Comparison of ENCODE assay signal across 8 cellular contexts in the genomic region with DNA sequence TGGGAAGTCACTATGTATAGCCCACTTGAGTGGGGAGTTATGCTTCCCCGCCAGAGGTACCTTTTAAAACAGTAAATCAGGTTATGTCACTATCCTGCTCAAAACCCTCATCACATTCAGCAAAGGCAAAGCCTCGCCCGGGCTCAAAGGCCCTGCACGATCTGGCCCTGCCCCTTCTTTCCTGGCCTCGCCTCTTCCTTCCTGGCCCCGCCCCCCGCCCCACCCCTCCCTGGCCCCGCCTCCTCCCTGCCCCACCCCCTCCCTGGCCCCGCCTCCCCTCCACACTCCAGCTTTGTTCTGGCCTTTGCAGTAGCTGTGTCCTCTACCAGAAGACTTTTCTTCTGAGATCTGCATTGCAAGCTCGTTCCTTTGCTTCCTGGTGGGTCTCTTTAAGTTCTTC. TPM values are rescaled to one million over a fixed set of nuclear protein-coding genes. Genes with fewer than 3 reads are reported as not detected.
DNase-seq lines count a peak whose midpoint lies in the region; TF ChIP-seq lines count a peak whose summit lies in the region.

No MANE protein-coding gene starts in this region.

- no peak overlapping the region for H3K18ac ChIP-seq in mesendoderm (ENCODE audit: low read length)

- intact Hi-C loops in prostate gland (cut with DNase I), result no loop called here

- CTCF ChIA-PET in activated naive CD4-positive, alpha-beta T cell treated with anti-CD3 and anti-CD28 coated beads, Interleukin-2, amount 10 ng/mL, durations not matched to agents 7 days and 5 days (lab: Charles Lee), result no interaction called here

- DNase-seq in GM13977 (ENCODE audit: low spot score) (peak; percentile 88), NOMO-1 (lab: John Stamatoyannopoulos, UW; ENCODE audit: unreplicated experiment in 2 of 2) (peak; percentile 34 to 43), mesendoderm (peak; percentile 59), brain microvascular endothelial cell (no peak), activated gamma-delta T cell (lab: John Stamatoyannopoulos, UW) (no peak), H4 (ENCODE audit: low spot score) (no peak), prostate gland (ENCODE audit: low spot score) (no peak)
- peak; percentile 59 for DNase-seq in activated naive CD4-positive, alpha-beta T cell treated with anti-CD3 and anti-CD28 coated beads, Interleukin-2, amount 10 ng/mL, durations not matched to agents 7 days and 5 days

- H3K27me3 ChIP-seq in mesendoderm (ENCODE audit: insufficient read depth, low read length, poor library complexity) (no peaks in the 10 kb centered on the region), brain microvascular endothelial cell (replicated peaks) (no peaks in the 10 kb centered on the region), prostate gland (replicated peaks; ENCODE audit: insufficient read depth) (no peaks in the 10 kb centered on the region)

- no peak overlapping the region for H3K23ac ChIP-seq in mesendoderm (ENCODE audit: low read length)

- no peak overlapping the region for H2AK5ac ChIP-seq in mesendoderm (ENCODE audit: low read length)

- H3K27ac ChIP-seq in mesendoderm (ENCODE audit: low read depth, low read length) (no peak overlapping the region), brain microvascular endothelial cell (no peak overlapping the region), prostate gland (no peak overlapping the region)

- H3K4me1 ChIP-seq in mesendoderm (ENCODE audit: control insufficient read depth, low read depth, low read length) (no peaks in the 10 kb centered on the region), prostate gland (replicated peaks) (no peaks in the 10 kb centered on the region)

- peaks cover 38% of the 10 kb centered on the region for H3K27me3 Mint-ChIP-seq in activated naive CD4-positive, alpha-beta T cell treated with anti-CD3 and anti-CD28 coated beads, Interleukin-2, amount 10 ng/mL, durations not matched to agents 7 days and 5 days

- H3K56ac ChIP-seq in mesendoderm (ENCODE audit: low read length), result peak overlapping the region; percentile 5

- no peak for TF ChIP-seq POLR2A in prostate gland (IDR thresholded peaks at IDR 0.05)

- H2BK5ac ChIP-seq in mesendoderm (ENCODE audit: low read length), result no peak overlapping the region

- no peaks in the 10 kb centered on the region for H3K9me3 Mint-ChIP-seq in activated naive CD4-positive, alpha-beta T cell treated with anti-CD3 and anti-CD28 coated beads, Interleukin-2, amount 10 ng/mL, durations not matched to agents 7 days and 5 days

- H3K36me3 ChIP-seq in mesendoderm (ENCODE audit: control insufficient read depth, insufficient read depth, low read length) (no peaks in the 10 kb centered on the region), brain microvascular endothelial cell (replicated peaks) (peaks cover 10% of the 10 kb centered on the region), prostate gland (no peaks in the 10 kb centered on the region)

- no peak overlapping the region for H3K9ac ChIP-seq in mesendoderm (ENCODE audit: low read length)

- no peak overlapping the region for H3K4ac ChIP-seq in mesendoderm (ENCODE audit: low read depth, low read length)

- H3K4me2 ChIP-seq in mesendoderm (ENCODE audit: low read length), result no peak overlapping the region

- no peak overlapping the region for H4K8ac ChIP-seq in mesendoderm (ENCODE audit: low read depth, low read length)

- H3K4me3 Mint-ChIP-seq in activated naive CD4-positive, alpha-beta T cell treated with anti-CD3 and anti-CD28 coated beads, Interleukin-2, amount 10 ng/mL, durations not matched to agents 7 days and 5 days, result no peak overlapping the region

- H3K27ac Mint-ChIP-seq in activated naive CD4-positive, alpha-beta T cell treated with anti-CD3 and anti-CD28 coated beads, Interleukin-2, amount 10 ng/mL, durations not matched to agents 7 days and 5 days, result no peak overlapping the region

- H3K79me1 ChIP-seq in mesendoderm (ENCODE audit: low read length), result no peaks in the 10 kb centered on the region

- H4K5ac ChIP-seq in mesendoderm (ENCODE audit: low read length), result no peak overlapping the region

- no peak for TF ChIP-seq CTCF in GM13977 (IDR thresholded peaks at IDR 0.05; ENCODE audit: extremely low read depth, insufficient read depth, missing control alignments)
- TF ChIP-seq CTCF in brain microvascular endothelial cell (IDR thresholded peaks at IDR 0.05; ENCODE audit: low read depth, low read length, missing control alignments), result no peak
- TF ChIP-seq CTCF in prostate gland (IDR thresholded peaks at IDR 0.05), result no peak

- WGBS in mesendoderm (ENCODE audit: extremely low coverage, insufficient coverage, low lambda C conversion rate), result no CpG with 5 or more reads among the region's 10 CpGs
- 36% methylated on average over 10 of the region's 10 CpGs for WGBS in prostate gland

- no peaks in the 10 kb centered on the region for H3K79me2 ChIP-seq in mesendoderm (ENCODE audit: control insufficient read depth, insufficient read depth, low read length)

- H2BK120ac ChIP-seq in mesendoderm (ENCODE audit: low read depth, low read length), result no peak overlapping the region

- H3K4me3 ChIP-seq in mesendoderm (ENCODE audit: low read length), result no peak overlapping the region
- no peak overlapping the region for H3K4me3 ChIP-seq in brain microvascular endothelial cell (ENCODE audit: low read depth, low read length)
- no peak overlapping the region for H3K4me3 ChIP-seq in prostate gland

- in situ Hi-C loops in GM13977 (cut with MboI; ENCODE audit: low pct_unique_long_range_greater_than_20kb, low sequenced_read_pairs, unreplicated experiment) (no loop called here), brain microvascular endothelial cell (cut with HindIII; ENCODE audit: low pct_ligation_motif_present, low sequenced_read_pairs) (no loop called here)

- no peaks in the 10 kb centered on the region for H3K9me3 ChIP-seq in prostate gland

- H2BK15ac ChIP-seq in mesendoderm (replicated peaks; ENCODE audit: low read depth), result no peak overlapping the region

- H3K4me1 Mint-ChIP-seq in activated naive CD4-positive, alpha-beta T cell treated with anti-CD3 and anti-CD28 coated beads, Interleukin-2, amount 10 ng/mL, durations not matched to agents 7 days and 5 days, result peaks cover 10% of the 10 kb centered on the region

- H3K36me3 Mint-ChIP-seq in activated naive CD4-positive, alpha-beta T cell treated with anti-CD3 and anti-CD28 coated beads, Interleukin-2, amount 10 ng/mL, durations not matched to agents 7 days and 5 days, result no peaks in the 10 kb centered on the region

RNA-seq across cellular contexts. Expression of gene LDLRAD2, which starts 6.6 kb away (rescaled TPM):
- 0.31 TPM for polyA plus RNA-seq in mesendoderm (2013, experiment 1 of 2)
- polyA plus RNA-seq in mesendoderm (2013, experiment 2 of 2), result 0.39 TPM
- not detected in 2 replicates for total RNA-seq in H4 (2014; rRNA removed; shearing (Covaris generic))
- total RNA-seq in prostate gland, result 1 to 10 TPM in 1 of 2 donors, under 1 TPM in 1; 0.32 to 1.6 TPM

RNA-seq across cellular contexts. Expression of gene USP48, which starts 35.7 kb away (rescaled TPM):
- polyA plus RNA-seq in mesendoderm (2013, experiment 1 of 2), result 39.1 TPM
- polyA plus RNA-seq in mesendoderm (2013, experiment 2 of 2), result 39.1 TPM
- total RNA-seq in H4 (2014; rRNA removed; shearing (Covaris generic)), result 14.5 and 14.7 TPM in 2 replicates
- total RNA-seq in prostate gland, result 10 to 100 TPM; 36.2 to 47.5 TPM

Comparison
In these comparisons a context has a peak if more than half of its experiments do, and no peak if none do; other contexts are left out.
1. DNase-seq: peak in GM13977 (single experiment), NOMO-1 (2 of 2), activated naive CD4-positive, alpha-beta T cell treated with anti-CD3 and anti-CD28 coated beads, Interleukin-2, amount 10 ng/mL, durations not matched to agents 7 days and 5 days (single experiment) and mesendoderm (single experiment); none in brain microvascular endothelial cell (single experiment), activated gamma-delta T cell (single experiment), H4 (single experiment) and prostate gland (single experiment).